ENCODE assay signal across 8 cellular contexts in genomic region chr9:14433841-14434511, GRCh38.
A peak's percentile ranks its signal among the peaks of the same experiment; 100 is the strongest.
DNase-seq lines count a peak whose midpoint lies in the region; ATAC-seq and TF ChIP-seq lines count a peak whose summit lies in the region.

No MANE protein-coding gene starts in this region.

- TF ChIP-seq CTCF in AG04450 (IDR thresholded peaks at IDR 0.05; ENCODE audit: low read depth, low read length) (peak; percentile 39), foreskin keratinocyte (conservative IDR thresholded peaks at IDR 0.05) (peak; percentile 70), retinal pigment epithelial cell (conservative IDR thresholded peaks at IDR 0.05; ENCODE audit: low read depth, low read length) (peak; percentile 26)

- H3K4me1 ChIP-seq in SJCRH30 (peaks cover 6% of the 10 kb centered on the region; the same call in 1 of the 2 replicates), foreskin keratinocyte (peaks cover 6% of the 10 kb centered on the region)

- no peaks in the 10 kb centered on the region for H3K9me3 Mint-ChIP-seq in activated CD8-positive, alpha-beta memory T cell treated with anti-CD3 and anti-CD28 coated beads, Interleukin-2, amount 10 ng/mL, durations not matched to agents 7 days and 5 days (ENCODE audit: low read depth)

- DNase-seq in AG04450 (ENCODE audit: low read depth, low spot score) (peak; percentile 23), SJCRH30 (peak; percentile 24 to 60), foreskin keratinocyte (peak in 1 of 2 donors; percentile 50), retinal pigment epithelial cell (ENCODE audit: low read depth) (no peak), H7 (no peak)
- no peak for DNase-seq in activated CD8-positive, alpha-beta memory T cell treated with anti-CD3 and anti-CD28 coated beads, Interleukin-2, amount 10 ng/mL, durations not matched to agents 7 days and 5 days

- peaks cover 5% of the 10 kb centered on the region for H3K9me3 ChIP-seq in AG04450 (ENCODE audit: control insufficient read depth, insufficient read depth, low read length)
- H3K9me3 ChIP-seq in SJCRH30 (replicated peaks): no peaks in the 10 kb centered on the region

- H3K27me3 ChIP-seq in AG04450 (ENCODE audit: control insufficient read depth, insufficient read depth, low read length) (peaks cover 33% of the 10 kb centered on the region), SJCRH30 (no peaks in the 10 kb centered on the region), foreskin keratinocyte (peaks cover 9% of the 10 kb centered on the region), H7 (ENCODE audit: control insufficient read depth, insufficient read depth, low read length) (no peaks in the 10 kb centered on the region)

- H3K27ac Mint-ChIP-seq in activated CD8-positive, alpha-beta memory T cell treated with anti-CD3 and anti-CD28 coated beads, Interleukin-2, amount 10 ng/mL, durations not matched to agents 7 days and 5 days: no peak overlapping the region

- peaks cover 5% of the 10 kb centered on the region for H3K27me3 Mint-ChIP-seq in activated CD8-positive, alpha-beta memory T cell treated with anti-CD3 and anti-CD28 coated beads, Interleukin-2, amount 10 ng/mL, durations not matched to agents 7 days and 5 days

- POLR2A ChIA-PET in AG04450 (lab: Yijun Ruan, JAX): interaction anchor here (1.0 kb wide), 1 partner anchor 10 kb away, joined by 3 read pairs; no protein-coding TSS in a partner anchor

- H3K4me3 ChIP-seq in AG04450 (ENCODE audit: low read depth, low read length): no peak overlapping the region
- no peak overlapping the region for H3K4me3 ChIP-seq in SJCRH30
- no peak overlapping the region for H3K4me3 ChIP-seq in retinal pigment epithelial cell (ENCODE audit: low read length)
- no peak overlapping the region for H3K4me3 ChIP-seq in H7 (ENCODE audit: insufficient read depth, low read depth, low read length)

- peak; percentile 44 for ATAC-seq in HG02938 (IDR thresholded peaks at IDR 0.05; ENCODE audit: unreplicated experiment)
- ATAC-seq in foreskin keratinocyte: peak; percentile 73
- no peak for ATAC-seq in GM18907 (IDR thresholded peaks at IDR 0.05; ENCODE audit: unreplicated experiment)
- ATAC-seq in activated CD8-positive, alpha-beta memory T cell treated with anti-CD3 and anti-CD28 coated beads, Interleukin-2, amount 10 ng/mL, durations not matched to agents 7 days and 5 days: no peak

- H3K4me1 Mint-ChIP-seq in activated CD8-positive, alpha-beta memory T cell treated with anti-CD3 and anti-CD28 coated beads, Interleukin-2, amount 10 ng/mL, durations not matched to agents 7 days and 5 days: no peaks in the 10 kb centered on the region

- H3K36me3 ChIP-seq in SJCRH30 (no peaks in the 10 kb centered on the region), H7 (replicated peaks; ENCODE audit: control insufficient read depth, insufficient read depth, low read length) (no peaks in the 10 kb centered on the region)

- H3K36me3 Mint-ChIP-seq in activated CD8-positive, alpha-beta memory T cell treated with anti-CD3 and anti-CD28 coated beads, Interleukin-2, amount 10 ng/mL, durations not matched to agents 7 days and 5 days: no peaks in the 10 kb centered on the region

- CTCF ChIA-PET in AG04450 (lab: Charles Lee): interaction anchor here (0.6 to 4.7 kb wide), 27 partner anchors 9 to 1715 kb away, joined by 3 to 24 read pairs (median 4); no protein-coding TSS in a partner anchor
- CTCF ChIA-PET in activated CD8-positive, alpha-beta memory T cell treated with anti-CD3 and anti-CD28 coated beads, Interleukin-2, amount 10 ng/mL, durations not matched to agents 7 days and 5 days (lab: Charles Lee): no interaction called here

- no peak overlapping the region for H3K27ac ChIP-seq in AG04450 (ENCODE audit: low read depth, low read length)
- no peak overlapping the region for H3K27ac ChIP-seq in SJCRH30
- H3K27ac ChIP-seq in foreskin keratinocyte: no peak overlapping the region

- no peak overlapping the region for H3K4me3 Mint-ChIP-seq in activated CD8-positive, alpha-beta memory T cell treated with anti-CD3 and anti-CD28 coated beads, Interleukin-2, amount 10 ng/mL, durations not matched to agents 7 days and 5 days

Comparison
In these comparisons a context has a peak if more than half of its experiments do, and no peak if none do; other contexts are left out.
1. DNase-seq: peak in AG04450 (single experiment) and SJCRH30 (2 of 2); none in retinal pigment epithelial cell (single experiment), activated CD8-positive, alpha-beta memory T cell treated with anti-CD3 and anti-CD28 coated beads, Interleukin-2, amount 10 ng/mL, durations not matched to agents 7 days and 5 days (single experiment) and H7 (single experiment).
2. ATAC-seq: peak in HG02938 (single experiment) and foreskin keratinocyte (single experiment); none in GM18907 (single experiment) and activated CD8-positive, alpha-beta memory T cell treated with anti-CD3 and anti-CD28 coated beads, Interleukin-2, amount 10 ng/mL, durations not matched to agents 7 days and 5 days (single experiment).
3. Peak in every context shown above with its lines, with median percentiles within 50 percentile points of each other: CTCF ChIP-seq.